9 cellular contexts compared by ENCODE assay signal in genomic region chr3:66428733-66429132, GRCh38.
DNase-seq lines count a peak whose midpoint lies in the region; ATAC-seq and TF ChIP-seq lines count a peak whose summit lies in the region.
"Had no signal": no experiment of that assay in that cellular context is flagged by ENCODE, and none has a peak within 500 bp of the region (broad histone marks: within the 10 kb centered on the region; RNA-seq: fewer than 3 reads in every experiment).

No MANE protein-coding gene starts in this region.

- peak; percentile 98 for DNase-seq in HS-27A (ENCODE audit: low read depth)
- DNase-seq in SHP77 (lab: John Stamatoyannopoulos, UW), result peak; percentile 88 to 92
- DNase-seq in fibroblast of villous mesenchyme (ENCODE audit: low read depth), result peak; percentile 99
- peak; percentile 94 for DNase-seq in prostate gland (ENCODE audit: low spot score)
- DNase-seq in GDM1 (lab: John Stamatoyannopoulos, UW), result no peak
- no peak for DNase-seq in activated gamma-delta T cell (lab: John Stamatoyannopoulos, UW)
- no peak for DNase-seq in GM13977 (ENCODE audit: low spot score)

- peaks cover 29% of the 10 kb centered on the region for H3K4me1 ChIP-seq in prostate gland (replicated peaks)

- H3K27ac ChIP-seq in prostate gland, result peak overlapping the region; percentile 59 to 82

- TF ChIP-seq CTCF in fibroblast of villous mesenchyme (IDR thresholded peaks at IDR 0.05; ENCODE audit: insufficient read depth, low read depth, low read length), result no peak
- TF ChIP-seq CTCF in prostate gland (IDR thresholded peaks at IDR 0.05), result no peak
- TF ChIP-seq CTCF in GM13977 (IDR thresholded peaks at IDR 0.05; ENCODE audit: extremely low read depth, insufficient read depth, missing control alignments), result no peak

- in situ Hi-C loops in GM13977 (cut with MboI; ENCODE audit: low pct_unique_long_range_greater_than_20kb, low sequenced_read_pairs, unreplicated experiment), result no loop called here

- no peak for TF ChIP-seq POLR2A in prostate gland (IDR thresholded peaks at IDR 0.05)

- intact Hi-C loops in prostate gland (cut with DNase I), result no loop called here

- WGBS in prostate gland, result 6% methylated on average over 5 of the region's 5 CpGs

- H3K4me3 ChIP-seq in fibroblast of villous mesenchyme (ENCODE audit: low read depth, low read length) (no peak overlapping the region), prostate gland (no peak overlapping the region)
- H3K4me3 ChIP-seq: skin epidermis had no signal

- ATAC-seq in GM19035 (IDR thresholded peaks at IDR 0.05; ENCODE audit: unreplicated experiment), result no peak

- H3K36me3 ChIP-seq in prostate gland, result no peaks in the 10 kb centered on the region

- no peaks in the 10 kb centered on the region for H3K27me3 ChIP-seq in prostate gland (replicated peaks; ENCODE audit: insufficient read depth)

- no peaks in the 10 kb centered on the region for H3K9me3 ChIP-seq in prostate gland

Comparison
In these comparisons a context has a peak if more than half of its experiments do, and no peak if none do; other contexts are left out.
1. DNase-seq: peak in HS-27A (single experiment), SHP77 (2 of 2), fibroblast of villous mesenchyme (single experiment) and prostate gland (single experiment); none in GDM1 (single experiment), activated gamma-delta T cell (single experiment) and GM13977 (single experiment).